In the genomic region with DNA sequence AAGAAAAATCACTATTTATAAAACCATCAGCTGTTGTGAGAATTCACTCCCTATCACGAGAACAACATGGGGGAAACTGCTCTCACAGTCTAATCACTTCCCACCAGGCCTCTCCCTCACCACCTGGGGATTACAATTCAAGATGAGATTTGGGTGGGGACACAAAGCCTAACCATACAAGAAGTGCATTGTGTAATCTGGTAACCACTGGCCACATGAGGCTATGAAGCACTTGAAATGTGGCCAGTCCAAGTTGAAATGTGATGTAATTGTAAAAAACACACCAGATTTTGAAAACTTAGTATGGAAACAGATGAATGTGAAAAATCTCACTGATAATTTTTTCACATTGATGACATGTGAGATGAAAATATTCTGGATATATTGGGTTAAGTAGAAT, we compare ENCODE assay signal across 23 cellular contexts.
"Had no signal": no experiment of that assay in that cellular context is flagged by ENCODE, and none has a peak within 500 bp of the region (broad histone marks: within the 10 kb centered on the region; RNA-seq: fewer than 3 reads in every experiment).

No MANE protein-coding gene starts in this region.

- DNase-seq: activated naive CD4-positive, alpha-beta T cell; activated T-cell treated with anti-CD3 and anti-CD28 coated beads, Interleukin-2, amount 50 U/mL, for 1 hour; adrenal gland; brain microvascular endothelial cell; central memory CD4-positive, alpha-beta T cell; dermis blood vessel endothelial cell; effector CD8-positive, alpha-beta T cell; erythroblast; head of caudate nucleus; left ventricle myocardium superior; mammary epithelial cell; occipital lobe; right lobe of liver; spleen; stimulated activated CD4-positive, alpha-beta T cell treated with anti-CD3 and anti-CD28 coated beads, Interleukin-4, amount 100 ng/mL, for 1 hour; stimulated activated naive CD4-positive, alpha-beta T cell; T-helper 9 cell; upper lobe of left lung had no signal

- H3K4me3 ChIP-seq: adrenal gland, ascending aorta, gastroesophageal sphincter, right lobe of liver, spleen, upper lobe of left lung had no signal

- H3K27me3 Mint-ChIP-seq: activated naive CD8-positive, alpha-beta T cell had no signal

- H3K9me3 Mint-ChIP-seq: nephron had no signal

- ATAC-seq: gastroesophageal sphincter, left ventricle myocardium superior, right lobe of liver had no signal

- H3K9me3 ChIP-seq: adrenal gland, ascending aorta, gastroesophageal sphincter, right lobe of liver, spleen, upper lobe of left lung had no signal

- H3K36me3 Mint-ChIP-seq: activated naive CD8-positive, alpha-beta T cell; WTC11 had no signal

- H3K4me1 Mint-ChIP-seq: nephron had no signal

- H3K4me3 Mint-ChIP-seq: activated naive CD8-positive, alpha-beta T cell; nephron; WTC11 had no signal

- H3K27ac Mint-ChIP-seq: activated naive CD8-positive, alpha-beta T cell; nephron; WTC11 had no signal

- H3K4me1 ChIP-seq: adrenal gland, ascending aorta, gastroesophageal sphincter, right lobe of liver, spleen, upper lobe of left lung had no signal

- H3K27ac ChIP-seq: adrenal gland, ascending aorta, brain microvascular endothelial cell, gastroesophageal sphincter, right lobe of liver, spleen, upper lobe of left lung had no signal

- H3K27me3 ChIP-seq: adrenal gland, ascending aorta, brain microvascular endothelial cell, gastroesophageal sphincter, right lobe of liver, spleen, upper lobe of left lung had no signal

- H3K36me3 ChIP-seq: adrenal gland, ascending aorta, brain microvascular endothelial cell, gastroesophageal sphincter, right lobe of liver, spleen, upper lobe of left lung had no signal
